22 cellular contexts compared by ENCODE assay signal in genomic region chr12:37541356-37541755, GRCh38.
"Had no signal": no experiment of that assay in that cellular context is flagged by ENCODE, and none has a peak within 500 bp of the region (broad histone marks: within the 10 kb centered on the region; RNA-seq: fewer than 3 reads in every experiment).

No MANE protein-coding gene starts in this region.

- H3K4me3 Mint-ChIP-seq: dendritic cell treated with granulocyte-macrophage colony-stimulating factor and Interleukin-4, amounts not matched to agents 40 ng/mL and 50 ng/mL, for 4 days; effector memory CD8-positive, alpha-beta T cell; endodermal cell; mesothelial cell of epicardium had no signal

- H3K27me3 Mint-ChIP-seq: dendritic cell treated with granulocyte-macrophage colony-stimulating factor and Interleukin-4, amounts not matched to agents 40 ng/mL and 50 ng/mL, for 4 days; effector memory CD8-positive, alpha-beta T cell had no signal

- H3K27ac Mint-ChIP-seq: dendritic cell treated with granulocyte-macrophage colony-stimulating factor and Interleukin-4, amounts not matched to agents 40 ng/mL and 50 ng/mL, for 4 days; effector memory CD8-positive, alpha-beta T cell; endodermal cell; mesothelial cell of epicardium had no signal

- H3K4me1 Mint-ChIP-seq: endodermal cell, mesothelial cell of epicardium had no signal

- ATAC-seq: effector memory CD8-positive, alpha-beta T cell; esophagus mucosa; gastrocnemius medialis; heart right ventricle; left cardiac atrium; left lung; left ventricle myocardium superior; lower lobe of right lung; mucosa of descending colon had no signal

- DNase-seq: colonic mucosa; cortex of kidney; effector CD8-positive, alpha-beta T cell; effector memory CD8-positive, alpha-beta T cell; endodermal cell; erythroblast; esophagus squamous epithelium; foreskin fibroblast; foreskin melanocyte; gastrocnemius medialis; glutamatergic neuron; heart right ventricle; hippocampal formation; left cardiac atrium; left lung; left ventricle myocardium superior; lower lobe of right lung; mesenchymal stem cell; mucosa of descending colon had no signal
